ENCODE assay signal across 14 cellular contexts in the genomic region with DNA sequence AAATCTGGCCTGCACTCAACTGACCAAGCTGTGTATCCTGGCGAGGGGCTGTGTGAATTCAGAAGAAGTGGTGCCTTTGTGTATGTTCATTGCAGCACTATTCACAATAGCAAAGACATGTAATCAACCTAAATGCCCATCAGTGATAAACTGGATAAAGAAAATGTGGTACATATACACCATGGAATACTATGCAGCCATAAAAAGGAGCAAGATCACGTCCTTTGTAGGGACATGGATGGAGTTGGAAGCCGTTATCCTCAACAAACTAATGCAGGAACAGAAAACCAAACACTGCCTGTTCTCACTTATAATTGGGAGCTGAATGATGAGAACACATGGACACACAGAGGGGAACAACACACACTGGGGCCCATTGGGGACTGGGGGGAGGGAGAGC. TPM values are rescaled to one million over a fixed set of nuclear protein-coding genes. Genes with fewer than 3 reads are reported as not detected.
"Had no signal": no experiment of that assay in that cellular context is flagged by ENCODE, and none has a peak within 500 bp of the region (broad histone marks: within the 10 kb centered on the region; RNA-seq: fewer than 3 reads in every experiment).

No MANE protein-coding gene starts in this region.

RNA-seq across cellular contexts. Expression of a gene that starts 21.4 kb away (rescaled TPM):
- total RNA-seq: activated B cell treated with CpG ODN at 0.5 μM for 24 hours; activated CD4-positive, alpha-beta memory T cell treated with anti-CD3 and anti-CD28 coated beads for 36 hours; activated CD4-positive, alpha-beta memory T cell treated with anti-CD3 and anti-CD28 coated beads, Interleukin-2, amount 10 ng/mL, durations not matched to agents 7 days and 5 days; activated CD4-positive, alpha-beta T cell treated with anti-CD3 and anti-CD28 coated beads for 36 hours; activated CD4-positive, alpha-beta T cell treated with anti-CD3 and anti-CD28 coated beads, Interleukin-2, amount 10 ng/mL, durations not matched to agents 24 days and 14 days; activated CD4-positive, alpha-beta T cell treated with anti-CD3 and anti-CD28 coated beads, Interleukin-2, amount 10 ng/mL, durations not matched to agents 7 days and 5 days; activated CD8-positive, alpha-beta memory T cell treated with anti-CD3 and anti-CD28 coated beads for 36 hours; activated CD8-positive, alpha-beta memory T cell treated with anti-CD3 and anti-CD28 coated beads, Interleukin-2, amount 10 ng/mL, durations not matched to agents 7 days and 5 days; activated CD8-positive, alpha-beta T cell treated with anti-CD3 and anti-CD28 coated beads for 36 hours; activated CD8-positive, alpha-beta T cell treated with anti-CD3 and anti-CD28 coated beads, Interleukin-2, amount 10 ng/mL, durations not matched to agents 7 days and 5 days; T-helper 1 cell treated with Interleukin-12 subunit alpha and Interleukin-12 subunit beta and Interleukin-4 antibody, amounts not matched to agents 30 ng/mL and 1 ng/mL, for 36 hours; T-helper 17 cell; T-helper 2 cell treated with Interferon-gamma antibody and Interleukin-4, amounts not matched to agents 100 ng/mL and 5 ng/mL, for 36 hours; WTC11 had no signal

RNA-seq across cellular contexts. Expression of a gene that starts 41.1 kb away (rescaled TPM):
- total RNA-seq: T-helper 2 cell treated with Interferon-gamma antibody and Interleukin-4, amounts not matched to agents 100 ng/mL and 5 ng/mL, for 36 hours had no signal
